17 cellular contexts compared by ENCODE assay signal in genomic region chr16:88316941-88317618, GRCh38.
"Had no signal": no experiment of that assay in that cellular context is flagged by ENCODE, and none has a peak within 500 bp of the region (broad histone marks: within the 10 kb centered on the region; RNA-seq: fewer than 3 reads in every experiment).

No MANE protein-coding gene starts in this region.

- H3K27ac Mint-ChIP-seq: activated naive CD4-positive, alpha-beta T cell treated with anti-CD3 and anti-CD28 coated beads, Interleukin-2, amount 50 U/mL, for 72 hours; activated T-cell treated with anti-CD3 and anti-CD28 coated beads, Interleukin-2, amount 50 U/mL, for 24 hours; activated T-helper 17 cell treated with anti-CD3 and anti-CD28 coated beads, Interleukin-2, amount 50 U/mL, for 72 hours; effector memory CD8-positive, alpha-beta T cell had no signal

- H3K4me1 Mint-ChIP-seq: activated T-helper 17 cell treated with anti-CD3 and anti-CD28 coated beads, Interleukin-2, amount 50 U/mL, for 72 hours; WTC11 had no signal

- H3K27me3 Mint-ChIP-seq: brain had no signal

- H3K27ac ChIP-seq: dorsolateral prefrontal cortex, hepatocyte, upper lobe of right lung had no signal

- H2AFZ ChIP-seq: hepatocyte had no signal

- DNase-seq: activated CD8-positive, alpha-beta memory T cell treated with anti-CD3 and anti-CD28 coated beads for 24 hours; activated CD8-positive, alpha-beta memory T cell treated with anti-CD3 and anti-CD28 coated beads, Interleukin-2, amount 50 U/mL, for 4 hours; activated T-cell treated with anti-CD3 and anti-CD28 coated beads, Interleukin-2, amount 50 U/mL, for 24 hours; dorsolateral prefrontal cortex; effector memory CD8-positive, alpha-beta T cell; foreskin melanocyte; glutamatergic neuron; stimulated activated CD4-positive, alpha-beta T cell treated with anti-CD3 and anti-CD28 coated beads, Interleukin-4, amount 100 ng/mL, for 24 hours; stimulated activated naive CD4-positive, alpha-beta T cell treated with Interleukin-2 at 50 U/mL for 16 hours; T-helper 9 cell; upper lobe of right lung had no signal

- ATAC-seq: activated naive CD4-positive, alpha-beta T cell treated with anti-CD3 and anti-CD28 coated beads, Interleukin-2, amount 50 U/mL, for 72 hours; activated T-helper 17 cell treated with anti-CD3 and anti-CD28 coated beads, Interleukin-2, amount 50 U/mL, for 72 hours; effector memory CD8-positive, alpha-beta T cell; upper lobe of right lung; WTC11 had no signal

- H3K79me2 ChIP-seq: hepatocyte had no signal

- H3K4me3 Mint-ChIP-seq: activated T-cell treated with anti-CD3 and anti-CD28 coated beads, Interleukin-2, amount 50 U/mL, for 24 hours; activated T-helper 17 cell treated with anti-CD3 and anti-CD28 coated beads, Interleukin-2, amount 50 U/mL, for 72 hours; brain; effector memory CD8-positive, alpha-beta T cell; WTC11 had no signal

- H3K36me3 Mint-ChIP-seq: brain had no signal

- H3K4me2 ChIP-seq: hepatocyte had no signal

- FAIRE-seq: endothelial cell of umbilical vein had no signal

- H3K9me3 Mint-ChIP-seq: activated T-cell treated with anti-CD3 and anti-CD28 coated beads, Interleukin-2, amount 50 U/mL, for 24 hours; effector memory CD8-positive, alpha-beta T cell had no signal

- H3K4me3 ChIP-seq: dorsolateral prefrontal cortex, hepatocyte, upper lobe of right lung had no signal

- H3K4me1 ChIP-seq: upper lobe of right lung had no signal

- H3K27me3 ChIP-seq: hepatocyte had no signal

- H3K9me3 ChIP-seq: upper lobe of right lung had no signal

- H3K36me3 ChIP-seq: upper lobe of right lung had no signal
